Comparison of ENCODE assay signal across 1 cellular context in the genomic region with DNA sequence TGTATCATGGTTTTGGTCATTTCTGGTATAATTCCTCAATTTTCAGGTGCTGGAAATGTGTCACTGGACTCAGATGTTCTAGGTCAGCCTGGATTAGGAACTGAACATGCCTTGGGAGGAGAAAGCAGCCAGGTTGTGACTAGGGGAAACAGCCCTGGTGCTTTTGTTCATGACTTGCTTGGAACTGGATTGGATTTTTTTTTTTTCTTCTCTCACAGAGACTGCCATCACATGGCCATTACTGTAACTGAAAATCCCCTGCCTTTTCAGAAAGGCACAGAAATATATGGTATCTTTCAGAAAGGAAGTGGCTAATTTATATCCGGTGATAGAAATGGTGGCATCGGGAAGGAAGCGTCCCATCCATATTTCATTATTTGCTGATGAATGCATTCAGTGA.
TF ChIP-seq lines count a peak whose summit lies in the region.

No MANE protein-coding gene starts in this region.

TF ChIP-seq in GM12878, 131 proteins besides CTCF, POLR2A, EP300 and RAD21 (continued from another document and continues in another):
- TF ChIP-seq, protein P1, sequence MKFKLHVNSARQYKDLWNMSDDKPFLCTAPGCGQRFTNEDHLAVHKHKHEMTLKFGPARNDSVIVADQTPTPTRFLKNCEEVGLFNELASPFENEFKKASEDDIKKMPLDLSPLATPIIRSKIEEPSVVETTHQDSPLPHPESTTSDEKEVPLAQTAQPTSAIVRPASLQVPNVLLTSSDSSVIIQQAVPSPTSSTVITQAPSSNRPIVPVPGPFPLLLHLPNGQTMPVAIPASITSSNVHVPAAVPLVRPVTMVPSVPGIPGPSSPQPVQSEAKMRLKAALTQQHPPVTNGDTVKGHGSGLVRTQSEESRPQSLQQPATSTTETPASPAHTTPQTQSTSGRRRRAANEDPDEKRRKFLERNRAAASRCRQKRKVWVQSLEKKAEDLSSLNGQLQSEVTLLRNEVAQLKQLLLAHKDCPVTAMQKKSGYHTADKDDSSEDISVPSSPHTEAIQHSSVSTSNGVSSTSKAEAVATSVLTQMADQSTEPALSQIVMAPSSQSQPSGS (IDR thresholded peaks at IDR 0.05; ENCODE audit: low read length) = no peak
- TF ChIP-seq EGR1 (IDR thresholded peaks at IDR 0.05; ENCODE audit: borderline replicate concordance in 1 of 2, low read depth in 2 of 2, low read length in 2 of 2) = no peak
- TF ChIP-seq, protein P2, sequence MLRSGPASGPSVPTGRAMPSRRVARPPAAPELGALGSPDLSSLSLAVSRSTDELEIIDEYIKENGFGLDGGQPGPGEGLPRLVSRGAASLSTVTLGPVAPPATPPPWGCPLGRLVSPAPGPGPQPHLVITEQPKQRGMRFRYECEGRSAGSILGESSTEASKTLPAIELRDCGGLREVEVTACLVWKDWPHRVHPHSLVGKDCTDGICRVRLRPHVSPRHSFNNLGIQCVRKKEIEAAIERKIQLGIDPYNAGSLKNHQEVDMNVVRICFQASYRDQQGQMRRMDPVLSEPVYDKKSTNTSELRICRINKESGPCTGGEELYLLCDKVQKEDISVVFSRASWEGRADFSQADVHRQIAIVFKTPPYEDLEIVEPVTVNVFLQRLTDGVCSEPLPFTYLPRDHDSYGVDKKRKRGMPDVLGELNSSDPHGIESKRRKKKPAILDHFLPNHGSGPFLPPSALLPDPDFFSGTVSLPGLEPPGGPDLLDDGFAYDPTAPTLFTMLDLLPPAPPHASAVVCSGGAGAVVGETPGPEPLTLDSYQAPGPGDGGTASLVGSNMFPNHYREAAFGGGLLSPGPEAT (IDR thresholded peaks at IDR 0.05; ENCODE audit: low read depth) = peak; percentile 65
- TF ChIP-seq, protein P3, sequence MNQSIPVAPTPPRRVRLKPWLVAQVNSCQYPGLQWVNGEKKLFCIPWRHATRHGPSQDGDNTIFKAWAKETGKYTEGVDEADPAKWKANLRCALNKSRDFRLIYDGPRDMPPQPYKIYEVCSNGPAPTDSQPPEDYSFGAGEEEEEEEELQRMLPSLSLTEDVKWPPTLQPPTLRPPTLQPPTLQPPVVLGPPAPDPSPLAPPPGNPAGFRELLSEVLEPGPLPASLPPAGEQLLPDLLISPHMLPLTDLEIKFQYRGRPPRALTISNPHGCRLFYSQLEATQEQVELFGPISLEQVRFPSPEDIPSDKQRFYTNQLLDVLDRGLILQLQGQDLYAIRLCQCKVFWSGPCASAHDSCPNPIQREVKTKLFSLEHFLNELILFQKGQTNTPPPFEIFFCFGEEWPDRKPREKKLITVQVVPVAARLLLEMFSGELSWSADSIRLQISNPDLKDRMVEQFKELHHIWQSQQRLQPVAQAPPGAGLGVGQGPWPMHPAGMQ (IDR thresholded peaks at IDR 0.05; ENCODE audit: borderline replicate concordance) = no peak
- peak; percentile 59; the same call in 1 of the 2 replicates for TF ChIP-seq IKZF1 (conservative IDR thresholded peaks at IDR 0.05)
- TF ChIP-seq SIN3A (IDR thresholded peaks at IDR 0.05; ENCODE audit: low read depth, low read length) = no peak
- TF ChIP-seq RAD51 (IDR thresholded peaks at IDR 0.05) = peak; percentile 70; the same call in 1 of the 2 replicates
- TF ChIP-seq, protein P4, sequence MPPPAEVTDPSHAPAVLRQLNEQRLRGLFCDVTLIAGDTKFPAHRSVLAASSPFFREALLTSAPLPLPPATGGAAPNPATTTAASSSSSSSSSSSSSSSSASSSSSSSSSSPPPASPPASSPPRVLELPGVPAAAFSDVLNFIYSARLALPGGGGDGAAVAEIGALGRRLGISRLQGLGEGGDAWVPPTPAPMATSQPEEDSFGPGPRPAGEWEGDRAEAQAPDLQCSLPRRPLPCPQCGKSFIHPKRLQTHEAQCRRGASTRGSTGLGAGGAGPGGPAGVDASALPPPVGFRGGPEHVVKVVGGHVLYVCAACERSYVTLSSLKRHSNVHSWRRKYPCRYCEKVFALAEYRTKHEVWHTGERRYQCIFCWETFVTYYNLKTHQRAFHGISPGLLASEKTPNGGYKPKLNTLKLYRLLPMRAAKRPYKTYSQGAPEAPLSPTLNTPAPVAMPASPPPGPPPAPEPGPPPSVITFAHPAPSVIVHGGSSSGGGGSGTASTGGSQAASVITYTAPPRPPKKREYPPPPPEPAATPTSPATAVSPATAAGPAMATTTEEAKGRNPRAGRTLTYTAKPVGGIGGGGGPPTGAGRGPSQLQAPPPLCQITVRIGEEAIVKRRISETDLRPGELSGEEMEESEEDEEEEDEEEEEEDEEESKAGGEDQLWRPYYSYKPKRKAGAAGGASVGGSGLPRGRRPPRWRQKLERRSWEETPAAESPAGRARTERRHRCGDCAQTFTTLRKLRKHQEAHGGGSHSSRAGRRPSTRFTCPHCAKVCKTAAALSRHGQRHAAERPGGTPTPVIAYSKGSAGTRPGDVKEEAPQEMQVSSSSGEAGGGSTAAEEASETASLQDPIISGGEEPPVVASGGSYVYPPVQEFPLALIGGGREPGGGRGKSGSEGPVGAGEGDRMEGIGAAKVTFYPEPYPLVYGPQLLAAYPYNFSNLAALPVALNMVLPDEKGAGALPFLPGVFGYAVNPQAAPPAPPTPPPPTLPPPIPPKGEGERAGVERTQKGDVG (CRISPR knock-in tag; IDR thresholded peaks at IDR 0.05) = no peak
- TF ChIP-seq MTA3 (IDR thresholded peaks at IDR 0.05; ENCODE audit: borderline replicate concordance, low read length) = no peak
- TF ChIP-seq, protein P5, sequence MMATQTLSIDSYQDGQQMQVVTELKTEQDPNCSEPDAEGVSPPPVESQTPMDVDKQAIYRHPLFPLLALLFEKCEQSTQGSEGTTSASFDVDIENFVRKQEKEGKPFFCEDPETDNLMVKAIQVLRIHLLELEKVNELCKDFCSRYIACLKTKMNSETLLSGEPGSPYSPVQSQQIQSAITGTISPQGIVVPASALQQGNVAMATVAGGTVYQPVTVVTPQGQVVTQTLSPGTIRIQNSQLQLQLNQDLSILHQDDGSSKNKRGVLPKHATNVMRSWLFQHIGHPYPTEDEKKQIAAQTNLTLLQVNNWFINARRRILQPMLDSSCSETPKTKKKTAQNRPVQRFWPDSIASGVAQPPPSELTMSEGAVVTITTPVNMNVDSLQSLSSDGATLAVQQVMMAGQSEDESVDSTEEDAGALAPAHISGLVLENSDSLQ (IDR thresholded peaks at IDR 0.05) = no peak
- TF ChIP-seq SPI1 (IDR thresholded peaks at IDR 0.05; ENCODE audit: borderline replicate concordance, insufficient read depth, low read depth, low read length) = peak; percentile 42; the same call in 1 of the 2 replicates
- TF ChIP-seq SMC3 (IDR thresholded peaks at IDR 0.05; ENCODE audit: borderline replicate concordance, low read length) = peak; percentile 27; the same call in 1 of the 2 replicates
- TF ChIP-seq, protein P6, sequence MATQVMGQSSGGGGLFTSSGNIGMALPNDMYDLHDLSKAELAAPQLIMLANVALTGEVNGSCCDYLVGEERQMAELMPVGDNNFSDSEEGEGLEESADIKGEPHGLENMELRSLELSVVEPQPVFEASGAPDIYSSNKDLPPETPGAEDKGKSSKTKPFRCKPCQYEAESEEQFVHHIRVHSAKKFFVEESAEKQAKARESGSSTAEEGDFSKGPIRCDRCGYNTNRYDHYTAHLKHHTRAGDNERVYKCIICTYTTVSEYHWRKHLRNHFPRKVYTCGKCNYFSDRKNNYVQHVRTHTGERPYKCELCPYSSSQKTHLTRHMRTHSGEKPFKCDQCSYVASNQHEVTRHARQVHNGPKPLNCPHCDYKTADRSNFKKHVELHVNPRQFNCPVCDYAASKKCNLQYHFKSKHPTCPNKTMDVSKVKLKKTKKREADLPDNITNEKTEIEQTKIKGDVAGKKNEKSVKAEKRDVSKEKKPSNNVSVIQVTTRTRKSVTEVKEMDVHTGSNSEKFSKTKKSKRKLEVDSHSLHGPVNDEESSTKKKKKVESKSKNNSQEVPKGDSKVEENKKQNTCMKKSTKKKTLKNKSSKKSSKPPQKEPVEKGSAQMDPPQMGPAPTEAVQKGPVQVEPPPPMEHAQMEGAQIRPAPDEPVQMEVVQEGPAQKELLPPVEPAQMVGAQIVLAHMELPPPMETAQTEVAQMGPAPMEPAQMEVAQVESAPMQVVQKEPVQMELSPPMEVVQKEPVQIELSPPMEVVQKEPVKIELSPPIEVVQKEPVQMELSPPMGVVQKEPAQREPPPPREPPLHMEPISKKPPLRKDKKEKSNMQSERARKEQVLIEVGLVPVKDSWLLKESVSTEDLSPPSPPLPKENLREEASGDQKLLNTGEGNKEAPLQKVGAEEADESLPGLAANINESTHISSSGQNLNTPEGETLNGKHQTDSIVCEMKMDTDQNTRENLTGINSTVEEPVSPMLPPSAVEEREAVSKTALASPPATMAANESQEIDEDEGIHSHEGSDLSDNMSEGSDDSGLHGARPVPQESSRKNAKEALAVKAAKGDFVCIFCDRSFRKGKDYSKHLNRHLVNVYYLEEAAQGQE (IDR thresholded peaks at IDR 0.05; ENCODE audit: low read depth, low read length) = no peak
- TF ChIP-seq SREBF2 (IDR thresholded peaks at IDR 0.05; ENCODE audit: low read length) = no peak
- TF ChIP-seq, protein P7, sequence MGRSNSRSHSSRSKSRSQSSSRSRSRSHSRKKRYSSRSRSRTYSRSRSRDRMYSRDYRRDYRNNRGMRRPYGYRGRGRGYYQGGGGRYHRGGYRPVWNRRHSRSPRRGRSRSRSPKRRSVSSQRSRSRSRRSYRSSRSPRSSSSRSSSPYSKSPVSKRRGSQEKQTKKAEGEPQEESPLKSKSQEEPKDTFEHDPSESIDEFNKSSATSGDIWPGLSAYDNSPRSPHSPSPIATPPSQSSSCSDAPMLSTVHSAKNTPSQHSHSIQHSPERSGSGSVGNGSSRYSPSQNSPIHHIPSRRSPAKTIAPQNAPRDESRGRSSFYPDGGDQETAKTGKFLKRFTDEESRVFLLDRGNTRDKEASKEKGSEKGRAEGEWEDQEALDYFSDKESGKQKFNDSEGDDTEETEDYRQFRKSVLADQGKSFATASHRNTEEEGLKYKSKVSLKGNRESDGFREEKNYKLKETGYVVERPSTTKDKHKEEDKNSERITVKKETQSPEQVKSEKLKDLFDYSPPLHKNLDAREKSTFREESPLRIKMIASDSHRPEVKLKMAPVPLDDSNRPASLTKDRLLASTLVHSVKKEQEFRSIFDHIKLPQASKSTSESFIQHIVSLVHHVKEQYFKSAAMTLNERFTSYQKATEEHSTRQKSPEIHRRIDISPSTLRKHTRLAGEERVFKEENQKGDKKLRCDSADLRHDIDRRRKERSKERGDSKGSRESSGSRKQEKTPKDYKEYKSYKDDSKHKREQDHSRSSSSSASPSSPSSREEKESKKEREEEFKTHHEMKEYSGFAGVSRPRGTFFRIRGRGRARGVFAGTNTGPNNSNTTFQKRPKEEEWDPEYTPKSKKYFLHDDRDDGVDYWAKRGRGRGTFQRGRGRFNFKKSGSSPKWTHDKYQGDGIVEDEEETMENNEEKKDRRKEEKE (IDR thresholded peaks at IDR 0.05) = no peak
- peak in 1 of 2 experiments; percentile 76; a peak in 1 of 4 replicates for TF ChIP-seq ETV6 (conservative IDR thresholded peaks at IDR 0.05 in 1 of 2, IDR thresholded peaks at IDR 0.05 in 1 of 2; ENCODE audit: borderline replicate concordance in 1 of 2, low read depth in 1 of 2)
- no peak for TF ChIP-seq NR2C2 (IDR thresholded peaks at IDR 0.05; ENCODE audit: borderline replicate concordance, control insufficient read depth, insufficient read length, low read depth)
- no peak for TF ChIP-seq SMAD5 (IDR thresholded peaks at IDR 0.05; ENCODE audit: low read depth)
- TF ChIP-seq POLR2AphosphoS2 (IDR thresholded peaks at IDR 0.05; ENCODE audit: low read depth, low read length) = no peak
- TF ChIP-seq, protein P8, sequence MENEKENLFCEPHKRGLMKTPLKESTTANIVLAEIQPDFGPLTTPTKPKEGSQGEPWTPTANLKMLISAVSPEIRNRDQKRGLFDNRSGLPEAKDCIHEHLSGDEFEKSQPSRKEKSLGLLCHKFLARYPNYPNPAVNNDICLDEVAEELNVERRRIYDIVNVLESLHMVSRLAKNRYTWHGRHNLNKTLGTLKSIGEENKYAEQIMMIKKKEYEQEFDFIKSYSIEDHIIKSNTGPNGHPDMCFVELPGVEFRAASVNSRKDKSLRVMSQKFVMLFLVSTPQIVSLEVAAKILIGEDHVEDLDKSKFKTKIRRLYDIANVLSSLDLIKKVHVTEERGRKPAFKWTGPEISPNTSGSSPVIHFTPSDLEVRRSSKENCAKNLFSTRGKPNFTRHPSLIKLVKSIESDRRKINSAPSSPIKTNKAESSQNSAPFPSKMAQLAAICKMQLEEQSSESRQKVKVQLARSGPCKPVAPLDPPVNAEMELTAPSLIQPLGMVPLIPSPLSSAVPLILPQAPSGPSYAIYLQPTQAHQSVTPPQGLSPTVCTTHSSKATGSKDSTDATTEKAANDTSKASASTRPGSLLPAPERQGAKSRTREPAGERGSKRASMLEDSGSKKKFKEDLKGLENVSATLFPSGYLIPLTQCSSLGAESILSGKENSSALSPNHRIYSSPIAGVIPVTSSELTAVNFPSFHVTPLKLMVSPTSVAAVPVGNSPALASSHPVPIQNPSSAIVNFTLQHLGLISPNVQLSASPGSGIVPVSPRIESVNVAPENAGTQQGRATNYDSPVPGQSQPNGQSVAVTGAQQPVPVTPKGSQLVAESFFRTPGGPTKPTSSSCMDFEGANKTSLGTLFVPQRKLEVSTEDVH (IDR thresholded peaks at IDR 0.05; ENCODE audit: low read depth, partially characterized antibody) = no peak
- TF ChIP-seq KLF5 (IDR thresholded peaks at IDR 0.05; ENCODE audit: partially characterized antibody) = no peak
- no peak for TF ChIP-seq IRF4 (IDR thresholded peaks at IDR 0.05; ENCODE audit: low read depth, low read length)
- TF ChIP-seq RELA (IDR thresholded peaks at IDR 0.05; ENCODE audit: borderline replicate concordance, partially characterized antibody) = no peak
- TF ChIP-seq GATAD2B (conservative IDR thresholded peaks at IDR 0.05; ENCODE audit: low read depth) = no peak
- no peak for TF ChIP-seq NR2F1 (conservative IDR thresholded peaks at IDR 0.05)
- TF ChIP-seq, protein P9, sequence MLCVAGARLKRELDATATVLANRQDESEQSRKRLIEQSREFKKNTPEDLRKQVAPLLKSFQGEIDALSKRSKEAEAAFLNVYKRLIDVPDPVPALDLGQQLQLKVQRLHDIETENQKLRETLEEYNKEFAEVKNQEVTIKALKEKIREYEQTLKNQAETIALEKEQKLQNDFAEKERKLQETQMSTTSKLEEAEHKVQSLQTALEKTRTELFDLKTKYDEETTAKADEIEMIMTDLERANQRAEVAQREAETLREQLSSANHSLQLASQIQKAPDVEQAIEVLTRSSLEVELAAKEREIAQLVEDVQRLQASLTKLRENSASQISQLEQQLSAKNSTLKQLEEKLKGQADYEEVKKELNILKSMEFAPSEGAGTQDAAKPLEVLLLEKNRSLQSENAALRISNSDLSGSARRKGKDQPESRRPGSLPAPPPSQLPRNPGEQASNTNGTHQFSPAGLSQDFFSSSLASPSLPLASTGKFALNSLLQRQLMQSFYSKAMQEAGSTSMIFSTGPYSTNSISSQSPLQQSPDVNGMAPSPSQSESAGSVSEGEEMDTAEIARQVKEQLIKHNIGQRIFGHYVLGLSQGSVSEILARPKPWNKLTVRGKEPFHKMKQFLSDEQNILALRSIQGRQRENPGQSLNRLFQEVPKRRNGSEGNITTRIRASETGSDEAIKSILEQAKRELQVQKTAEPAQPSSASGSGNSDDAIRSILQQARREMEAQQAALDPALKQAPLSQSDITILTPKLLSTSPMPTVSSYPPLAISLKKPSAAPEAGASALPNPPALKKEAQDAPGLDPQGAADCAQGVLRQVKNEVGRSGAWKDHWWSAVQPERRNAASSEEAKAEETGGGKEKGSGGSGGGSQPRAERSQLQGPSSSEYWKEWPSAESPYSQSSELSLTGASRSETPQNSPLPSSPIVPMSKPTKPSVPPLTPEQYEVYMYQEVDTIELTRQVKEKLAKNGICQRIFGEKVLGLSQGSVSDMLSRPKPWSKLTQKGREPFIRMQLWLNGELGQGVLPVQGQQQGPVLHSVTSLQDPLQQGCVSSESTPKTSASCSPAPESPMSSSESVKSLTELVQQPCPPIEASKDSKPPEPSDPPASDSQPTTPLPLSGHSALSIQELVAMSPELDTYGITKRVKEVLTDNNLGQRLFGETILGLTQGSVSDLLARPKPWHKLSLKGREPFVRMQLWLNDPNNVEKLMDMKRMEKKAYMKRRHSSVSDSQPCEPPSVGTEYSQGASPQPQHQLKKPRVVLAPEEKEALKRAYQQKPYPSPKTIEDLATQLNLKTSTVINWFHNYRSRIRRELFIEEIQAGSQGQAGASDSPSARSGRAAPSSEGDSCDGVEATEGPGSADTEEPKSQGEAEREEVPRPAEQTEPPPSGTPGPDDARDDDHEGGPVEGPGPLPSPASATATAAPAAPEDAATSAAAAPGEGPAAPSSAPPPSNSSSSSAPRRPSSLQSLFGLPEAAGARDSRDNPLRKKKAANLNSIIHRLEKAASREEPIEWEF (IDR thresholded peaks at IDR 0.05; ENCODE audit: insufficient replicate concordance, low read depth, low read length) = no peak
